In the genomic region with DNA sequence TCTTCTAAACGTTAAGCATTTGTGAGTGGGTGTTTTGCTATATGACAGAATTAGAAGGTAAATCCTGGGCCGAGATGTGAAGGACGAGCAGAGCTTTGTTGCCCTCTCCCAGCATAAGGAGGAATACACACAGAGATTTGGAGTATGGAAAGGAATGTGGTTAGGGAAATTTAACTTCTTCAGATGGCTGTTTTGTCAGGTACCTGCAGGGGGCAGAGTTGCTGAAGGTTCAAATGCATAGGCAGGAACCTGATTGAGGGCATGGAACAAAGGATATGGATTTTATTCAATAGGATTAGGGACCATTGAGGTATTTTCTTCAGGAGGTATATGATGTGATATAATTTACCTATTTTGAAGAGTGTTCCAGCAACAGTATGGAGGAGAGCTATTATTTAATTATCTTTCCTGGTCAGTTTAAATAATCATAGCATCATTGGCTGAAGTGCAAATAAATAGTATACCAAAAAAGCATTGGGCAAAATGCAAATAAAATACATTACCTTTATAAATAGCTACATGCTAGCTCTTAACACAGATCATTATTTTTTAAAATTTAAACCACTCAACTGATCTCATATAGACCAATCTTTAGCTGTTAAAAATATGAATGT, we compare ENCODE assay signal across 8 cellular contexts.
A peak's percentile ranks its signal among the peaks of the same experiment; 100 is the strongest.
DNase-seq lines count a peak whose midpoint lies in the region; ATAC-seq, FAIRE-seq and TF ChIP-seq lines count a peak whose summit lies in the region.

No MANE protein-coding gene starts in this region.

- intact Hi-C loops in aorta (cut with DNase I), result no loop called here

- H3K4ac ChIP-seq in H1 (replicated peaks; ENCODE audit: insufficient read length, low read depth, low read length), result no peak overlapping the region

- no peaks in the 10 kb centered on the region for H3K79me1 ChIP-seq in H1 (ENCODE audit: low read depth, low read length)

- TF ChIP-seq EP300 in H1 (IDR thresholded peaks at IDR 0.05; ENCODE audit: borderline replicate concordance in 1 of 2, low read depth in 2 of 2, low read length in 2 of 2), result no peak

- peak; percentile 88 for FAIRE-seq in H1 (lab: Jason Lieb, UNC)

- TF ChIP-seq CTCF in BE2C (IDR thresholded peaks at IDR 0.05; ENCODE audit: low read depth, low read length) (peak; percentile 88), OCI-LY1 (IDR thresholded peaks at IDR 0.05; ENCODE audit: low read length) (peak; percentile 52), H1 (IDR thresholded peaks at IDR 0.05; ENCODE audit: control extremely low read depth in 1 of 3, insufficient read depth in 1 of 3, low read depth in 1 of 3, low read length in 3 of 3) (peak in 2 of 3 experiments; percentile 65 to 83; a peak in 3 of 4 replicates), osteoblast (IDR thresholded peaks at IDR 0.05; ENCODE audit: extremely low read depth, low read depth, low read length) (peak; percentile 73)

- no peak overlapping the region for H2BK120ac ChIP-seq in H1 (replicated peaks; ENCODE audit: low read depth, low read length)

- H3K79me2 ChIP-seq in OCI-LY1 (ENCODE audit: insufficient read depth, low read length) (no peaks in the 10 kb centered on the region), H1 (ENCODE audit: control insufficient read depth in 1 of 2, insufficient read depth in 2 of 2, low read length in 2 of 2) (no peaks in the 10 kb centered on the region), osteoblast (ENCODE audit: insufficient read depth, low read length) (peaks cover 20% of the 10 kb centered on the region)

- 33% methylated on average over 3 of the region's 3 CpGs; no CpG with 5 or more reads in 1 of the 2 experiments for WGBS in H1 (ENCODE audit: extremely low coverage in 1 of 2, insufficient coverage in 1 of 2, insufficient read length in 1 of 2, insufficient replicate concordance in 2 of 2, low coverage in 1 of 2, low lambda C conversion rate in 2 of 2, missing lambda C conversion rate in 1 of 2), 2 experiments
- 63 to 71% methylated on average over 3 of the region's 3 CpGs for WGBS in aorta, 2 donors

- H4K5ac ChIP-seq in H1 (ENCODE audit: insufficient read length, low read depth, low read length), result no peak overlapping the region

- POLR2A ChIA-PET in H1 (lab: Charles Lee; ENCODE audit: partially characterized antibody), result no interaction called here

- H3K4me2 ChIP-seq in OCI-LY1 (ENCODE audit: low read length) (no peak overlapping the region), H1 (ENCODE audit: insufficient read depth in 1 of 2, low read depth in 2 of 2, low read length in 2 of 2) (no peak overlapping the region), osteoblast (ENCODE audit: insufficient read depth, low read length) (no peak overlapping the region)

- no peak overlapping the region for H3K14ac ChIP-seq in H1 (ENCODE audit: insufficient read length)

- no peaks in the 10 kb centered on the region for H3F3A ChIP-seq in OCI-LY1 (ENCODE audit: insufficient read depth, low read length)

- no peaks in the 10 kb centered on the region for H4K20me1 ChIP-seq in OCI-LY1 (ENCODE audit: insufficient read depth, low read length)
- no peaks in the 10 kb centered on the region for H4K20me1 ChIP-seq in H1 (replicated peaks in 1 of 2; ENCODE audit: control insufficient read depth in 1 of 2, insufficient read depth in 2 of 2, low read length in 2 of 2)
- H4K20me1 ChIP-seq in osteoblast (ENCODE audit: insufficient read depth, low read length), result no peaks in the 10 kb centered on the region

- no peak overlapping the region for H3K4me3 Mint-ChIP-seq in immature natural killer cell

- H3K27me3 ChIP-seq in BE2C (peaks cover 43% of the 10 kb centered on the region), OCI-LY1 (ENCODE audit: insufficient read depth, low read length) (no peaks in the 10 kb centered on the region), H1 (replicated peaks in 1 of 4; ENCODE audit: control insufficient read depth in 3 of 4, extremely low read depth in 1 of 4, insufficient read depth in 3 of 4, low read length in 3 of 4) (no peaks in the 10 kb centered on the region), osteoblast (ENCODE audit: insufficient read depth, low read length) (no peaks in the 10 kb centered on the region), aorta (ENCODE audit: control insufficient read depth in 1 of 2, insufficient read depth in 2 of 2, low read length in 1 of 2) (no peaks in the 10 kb centered on the region)

- no peaks in the 10 kb centered on the region for H3K4me1 Mint-ChIP-seq in immature natural killer cell

- DNase-seq in BE2C, result peak; percentile 61
- DNase-seq in H1 (ENCODE audit: low read depth in 1 of 2, low spot score in 2 of 2), result peak; percentile 43 to 82
- no peak for DNase-seq in osteoblast (ENCODE audit: insufficient read length, low spot score, missing footprints)
- no peak for DNase-seq in aorta
- no peak for DNase-seq in immature natural killer cell

- H3K23ac ChIP-seq in H1 (ENCODE audit: insufficient read length), result no peak overlapping the region

- no peak overlapping the region for H3K9ac ChIP-seq in OCI-LY1 (ENCODE audit: low read length)
- no peak overlapping the region for H3K9ac ChIP-seq in H1 (replicated peaks in 1 of 4; ENCODE audit: extremely low read depth in 1 of 4, low read depth in 3 of 4, low read length in 3 of 4)

- no peak overlapping the region for H2BK20ac ChIP-seq in H1 (ENCODE audit: low read length)

- H3K36me3 ChIP-seq in BE2C (no peaks in the 10 kb centered on the region), OCI-LY1 (ENCODE audit: insufficient read depth, low read length) (no peaks in the 10 kb centered on the region), H1 (ENCODE audit: control insufficient read depth in 2 of 4, insufficient read depth in 4 of 4, low read length in 3 of 4) (no peaks in the 10 kb centered on the region), osteoblast (ENCODE audit: insufficient read depth, low read length) (no peaks in the 10 kb centered on the region), aorta (ENCODE audit: control insufficient read depth in 1 of 2, insufficient read depth in 2 of 2, low read length in 1 of 2) (no peaks in the 10 kb centered on the region)

- TF ChIP-seq POLR2A in H1 (IDR thresholded peaks at IDR 0.05; ENCODE audit: control extremely low read depth in 1 of 2, low read depth in 2 of 2, low read length in 2 of 2), result no peak

- peaks cover 0 to 4% (median under 1%) of the 10 kb centered on the region in 6 donors for H3K9me3 Mint-ChIP-seq in immature natural killer cell

- peak; percentile 52 to 55 for TF ChIP-seq RAD21 in H1 (IDR thresholded peaks at IDR 0.05 in 1 of 2, conservative IDR thresholded peaks at IDR 0.05 in 1 of 2; ENCODE audit: low read depth in 2 of 2, low read length in 2 of 2)

- H3K27ac Mint-ChIP-seq in immature natural killer cell, result no peak overlapping the region

- no peaks in the 10 kb centered on the region for H3K23me2 ChIP-seq in H1 (ENCODE audit: low read depth, low read length)

- CTCF ChIA-PET in H1 (lab: Charles Lee; ENCODE audit: partially characterized antibody), result interaction anchor here (0.6 to 4.3 kb wide), 37 partner anchors 9 to 1629 kb away, joined by 3 to 39 read pairs (median 3); no protein-coding TSS in a partner anchor

- H3K9me3 ChIP-seq in BE2C, result no peaks in the 10 kb centered on the region
- no peaks in the 10 kb centered on the region for H3K9me3 ChIP-seq in OCI-LY1 (ENCODE audit: low read length)
- no peaks in the 10 kb centered on the region for H3K9me3 ChIP-seq in H1 (ENCODE audit: insufficient read depth in 2 of 2, low read depth in 1 of 2, low read length in 1 of 2)
- H3K9me3 ChIP-seq in osteoblast (ENCODE audit: low read depth, low read length), result no peaks in the 10 kb centered on the region
- no peaks in the 10 kb centered on the region for H3K9me3 ChIP-seq in aorta (ENCODE audit: control insufficient read depth, low read length)

- H2BK12ac ChIP-seq in H1 (ENCODE audit: low read depth, low read length), result no peak overlapping the region

- H3K18ac ChIP-seq in H1 (ENCODE audit: extremely low read depth, low read length), result no peak overlapping the region

- ATAC-seq in GM18511 (IDR thresholded peaks at IDR 0.05; ENCODE audit: unreplicated experiment), result peak; percentile 74
- peak; percentile 75 for ATAC-seq in HG03432 (IDR thresholded peaks at IDR 0.05; ENCODE audit: unreplicated experiment)
- no peak for ATAC-seq in aorta (ENCODE audit: low FRiP score)

- H3K36me3 Mint-ChIP-seq in immature natural killer cell, result no peaks in the 10 kb centered on the region

- H3K56ac ChIP-seq in H1 (replicated peaks; ENCODE audit: insufficient read length, low read depth, low read length), result no peak overlapping the region

- no peak overlapping the region for H2BK5ac ChIP-seq in H1 (ENCODE audit: low read depth, low read length)

- H3K4me1 ChIP-seq in BE2C (no peaks in the 10 kb centered on the region), OCI-LY1 (ENCODE audit: insufficient read depth, low read length, severe bottlenecking) (no peaks in the 10 kb centered on the region), H1 (replicated peaks in 1 of 4; ENCODE audit: control insufficient read depth in 3 of 4, insufficient read depth in 4 of 4, low read length in 3 of 4) (no peaks in the 10 kb centered on the region; a peak in 1 of 7 replicates), osteoblast (ENCODE audit: insufficient read depth, low read length) (peaks cover 32% of the 10 kb centered on the region), aorta (ENCODE audit: control insufficient read depth in 1 of 2, insufficient read depth in 2 of 2, low read length in 2 of 2) (no peaks in the 10 kb centered on the region)

- H2BK15ac ChIP-seq in H1 (ENCODE audit: low read length), result no peak overlapping the region

- no peak overlapping the region for H2AK5ac ChIP-seq in H1 (ENCODE audit: low read depth, low read length)

- no peaks in the 10 kb centered on the region for H3K9me2 ChIP-seq in OCI-LY1 (ENCODE audit: low read depth, low read length)

- no peak overlapping the region for H4K91ac ChIP-seq in H1 (replicated peaks; ENCODE audit: insufficient read length, low read length)

- H4K8ac ChIP-seq in H1 (ENCODE audit: extremely low read depth, insufficient read depth, low read length), result no peak overlapping the region

- no peak overlapping the region for H3K4me3 ChIP-seq in BE2C (ENCODE audit: low read depth, low read length)
- H3K4me3 ChIP-seq in OCI-LY1 (ENCODE audit: low read depth, low read length, poor library complexity, severe bottlenecking), result no peak overlapping the region
- no peak overlapping the region for H3K4me3 ChIP-seq in H1 (ENCODE audit: extremely low read depth in 1 of 4, insufficient read depth in 2 of 4, low read depth in 3 of 4, low read length in 4 of 4)
- no peak overlapping the region for H3K4me3 ChIP-seq in osteoblast (ENCODE audit: insufficient read depth, low read length)
- no peak overlapping the region for H3K4me3 ChIP-seq in aorta (ENCODE audit: low read length in 2 of 2)

- no peak overlapping the region for H2AFZ ChIP-seq in OCI-LY1 (ENCODE audit: low read length)
- no peak overlapping the region for H2AFZ ChIP-seq in H1 (ENCODE audit: low read length)
- no peak overlapping the region for H2AFZ ChIP-seq in osteoblast (ENCODE audit: low read length)

- peaks cover 0 to 2% (median under 1%) of the 10 kb centered on the region in 3 donors for H3K27me3 Mint-ChIP-seq in immature natural killer cell (ENCODE audit: low read depth in 3 of 3)

- H3K27ac ChIP-seq in OCI-LY1 (ENCODE audit: low read depth, low read length, poor library complexity, severe bottlenecking), result no peak overlapping the region
- no peak overlapping the region for H3K27ac ChIP-seq in H1 (ENCODE audit: low read depth, low read length)
- H3K27ac ChIP-seq in osteoblast (ENCODE audit: low read depth, low read length), result no peak overlapping the region
- no peak overlapping the region for H3K27ac ChIP-seq in aorta (ENCODE audit: low read depth in 1 of 2, low read length in 2 of 2)

Comparison
In these comparisons a context has a peak if more than half of its experiments do, and no peak if none do; other contexts are left out.
1. DNase-seq: peak in BE2C (single experiment) and H1 (2 of 2); none in osteoblast (single experiment), aorta (0 of 2) and immature natural killer cell (0 of 3).
2. Peak in every context shown above with its lines, with median percentiles within 50 percentile points of each other: CTCF ChIP-seq.